ENCODE assay signal across 27 cellular contexts in the genomic region with DNA sequence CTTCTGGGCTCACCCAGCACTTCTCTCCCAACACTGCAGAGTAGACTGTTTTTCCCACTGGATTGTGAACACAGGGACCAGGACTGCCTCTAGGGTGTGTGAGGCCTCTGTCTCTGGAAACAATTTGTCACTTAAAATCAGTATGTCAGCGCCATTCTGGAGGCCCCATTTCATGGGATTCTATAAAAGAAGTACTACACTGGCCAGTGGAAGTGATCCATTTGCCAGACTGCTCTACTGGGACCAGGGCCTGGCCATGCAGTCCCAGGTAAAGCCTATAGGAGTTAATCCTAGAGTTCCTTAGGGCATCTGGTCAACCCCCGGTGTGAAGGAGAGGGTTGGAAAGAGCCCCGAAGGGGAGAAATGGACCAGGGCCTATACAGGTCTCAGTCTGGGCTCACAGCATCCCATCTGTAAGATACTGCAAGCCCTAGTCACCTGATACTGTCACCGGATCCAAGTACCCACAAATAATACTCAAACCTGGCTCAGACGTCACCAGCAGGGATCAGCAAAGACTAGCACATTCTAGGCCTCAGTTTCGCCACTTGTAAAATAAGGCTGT.
DNase-seq lines count a peak whose midpoint lies in the region; ATAC-seq and TF ChIP-seq lines count a peak whose summit lies in the region.
"Had no signal": no experiment of that assay in that cellular context is flagged by ENCODE, and none has a peak within 500 bp of the region (broad histone marks: within the 10 kb centered on the region; RNA-seq: fewer than 3 reads in every experiment).

No MANE protein-coding gene starts in this region.

- H3K27ac Mint-ChIP-seq in activated CD8-positive, alpha-beta T cell treated with anti-CD3 and anti-CD28 coated beads, Interleukin-2, amount 10 ng/mL, durations not matched to agents 7 days and 5 days = no peak overlapping the region
- no peak overlapping the region for H3K27ac Mint-ChIP-seq in activated CD8-positive, alpha-beta T cell treated with anti-CD3 and anti-CD28 coated beads for 36 hours
- no peak overlapping the region for H3K27ac Mint-ChIP-seq in activated CD4-positive, alpha-beta T cell treated with anti-CD3 and anti-CD28 coated beads, Interleukin-2, amount 10 ng/mL, durations not matched to agents 7 days and 5 days
- H3K27ac Mint-ChIP-seq: CD4-positive, alpha-beta memory T cell had no signal

- H3K9me3 Mint-ChIP-seq in activated CD8-positive, alpha-beta T cell treated with anti-CD3 and anti-CD28 coated beads, Interleukin-2, amount 10 ng/mL, durations not matched to agents 7 days and 5 days (ENCODE audit: insufficient read depth) = no peaks in the 10 kb centered on the region
- H3K9me3 Mint-ChIP-seq in activated CD8-positive, alpha-beta T cell treated with anti-CD3 and anti-CD28 coated beads for 36 hours = no peaks in the 10 kb centered on the region
- H3K9me3 Mint-ChIP-seq in activated CD4-positive, alpha-beta T cell treated with anti-CD3 and anti-CD28 coated beads, Interleukin-2, amount 10 ng/mL, durations not matched to agents 7 days and 5 days = no peaks in the 10 kb centered on the region

- no peak overlapping the region for H3K4me3 ChIP-seq in tibial artery
- H3K4me3 ChIP-seq: BLaER1 treated with 17β-estradiol and CSF1 and Interleukin-3, amounts not matched to agents 10 nM and 100 nM; GM12878; K562; MG63; PC-9 had no signal

- CTCF ChIA-PET in activated CD8-positive, alpha-beta T cell treated with anti-CD3 and anti-CD28 coated beads, Interleukin-2, amount 10 ng/mL, durations not matched to agents 7 days and 5 days (lab: Charles Lee) = no interaction called here
- CTCF ChIA-PET in activated CD8-positive, alpha-beta T cell treated with anti-CD3 and anti-CD28 coated beads for 36 hours (lab: Charles Lee) = interaction anchor here (1.2 kb wide), 1 partner anchor 247 kb away, joined by 3 read pairs; no protein-coding TSS in a partner anchor
- CTCF ChIA-PET in activated CD4-positive, alpha-beta T cell treated with anti-CD3 and anti-CD28 coated beads, Interleukin-2, amount 10 ng/mL, durations not matched to agents 7 days and 5 days (lab: Charles Lee) = no interaction called here

- peak; percentile 8 for DNase-seq in activated CD8-positive, alpha-beta T cell treated with anti-CD3 and anti-CD28 coated beads, Interleukin-2, amount 10 ng/mL, durations not matched to agents 7 days and 5 days
- no peak for DNase-seq in activated CD8-positive, alpha-beta T cell treated with anti-CD3 and anti-CD28 coated beads for 36 hours
- DNase-seq in cerebellar cortex (ENCODE audit: low spot score) (peak; percentile 23), mesenteric fat pad (ENCODE audit: low spot score) (peak; percentile 39), tibial artery (peak in 1 of 2 donors; percentile 4), NCI-H2081 treated with DMSO at 0.1 percent for 48 hours (lab: John Stamatoyannopoulos, UW) (no peak), substantia nigra (lab: John Stamatoyannopoulos, UW) (no peak)
- no peak for DNase-seq in activated CD4-positive, alpha-beta T cell treated with anti-CD3 and anti-CD28 coated beads, Interleukin-2, amount 10 ng/mL, durations not matched to agents 7 days and 5 days
- DNase-seq: Caco-2; CD4-positive, alpha-beta memory T cell; DND-41; H7; MG63; NCI-H1417 treated with DMSO at 0.1 percent for 48 hours; NCI-H187; NCI-H2107; NCI-H2227 treated with DMSO at 0.1 percent for 48 hours; NCI-H510A; NCI-H748 treated with DMSO at 0.1 percent for 48 hours; PC-9 had no signal

- H3K27me3 Mint-ChIP-seq in activated CD8-positive, alpha-beta T cell treated with anti-CD3 and anti-CD28 coated beads, Interleukin-2, amount 10 ng/mL, durations not matched to agents 7 days and 5 days (ENCODE audit: low read depth) = peaks cover 8% of the 10 kb centered on the region
- peaks cover 5% of the 10 kb centered on the region for H3K27me3 Mint-ChIP-seq in activated CD8-positive, alpha-beta T cell treated with anti-CD3 and anti-CD28 coated beads for 36 hours
- H3K27me3 Mint-ChIP-seq in activated CD4-positive, alpha-beta T cell treated with anti-CD3 and anti-CD28 coated beads, Interleukin-2, amount 10 ng/mL, durations not matched to agents 7 days and 5 days = peaks cover 2% of the 10 kb centered on the region

- no peaks in the 10 kb centered on the region for H3K9me3 ChIP-seq in tibial artery
- H3K9me3 ChIP-seq: BLaER1 treated with 17β-estradiol and CSF1 and Interleukin-3, amounts not matched to agents 10 nM and 100 nM; Caco-2; MG63 had no signal

- H3K36me3 ChIP-seq in tibial artery = no peaks in the 10 kb centered on the region
- H3K36me3 ChIP-seq: BLaER1 treated with 17β-estradiol and CSF1 and Interleukin-3, amounts not matched to agents 10 nM and 100 nM; MG63 had no signal

- H3K27ac ChIP-seq in tibial artery (peak overlapping the region; percentile 13 to 84), substantia nigra (ENCODE audit: low read depth, low read length, poor library complexity, severe bottlenecking) (no peak overlapping the region)
- H3K27ac ChIP-seq: 22Rv1; BLaER1 treated with 17β-estradiol and CSF1 and Interleukin-3, amounts not matched to agents 10 nM and 100 nM; HL-60; PC-9; RWPE1 had no signal

- no peaks in the 10 kb centered on the region for H3K4me1 Mint-ChIP-seq in activated CD8-positive, alpha-beta T cell treated with anti-CD3 and anti-CD28 coated beads, Interleukin-2, amount 10 ng/mL, durations not matched to agents 7 days and 5 days (ENCODE audit: low read depth)
- H3K4me1 Mint-ChIP-seq in activated CD8-positive, alpha-beta T cell treated with anti-CD3 and anti-CD28 coated beads for 36 hours (ENCODE audit: low read depth) = no peaks in the 10 kb centered on the region
- no peaks in the 10 kb centered on the region for H3K4me1 Mint-ChIP-seq in activated CD4-positive, alpha-beta T cell treated with anti-CD3 and anti-CD28 coated beads, Interleukin-2, amount 10 ng/mL, durations not matched to agents 7 days and 5 days
- H3K4me1 Mint-ChIP-seq: CD4-positive, alpha-beta memory T cell had no signal

- intact Hi-C loops in activated CD8-positive, alpha-beta T cell treated with anti-CD3 and anti-CD28 coated beads for 36 hours (cut with micrococcal nuclease) = no loop called here
- intact Hi-C loops in tibial artery (cut with DNase I; ENCODE audit: low total_unique reads) = loop anchor here (10.0 kb wide), 1 partner anchor 108 kb away; no protein-coding TSS in a partner anchor

- H3K27me3 ChIP-seq in tibial artery = no peaks in the 10 kb centered on the region
- H3K27me3 ChIP-seq: BLaER1 treated with 17β-estradiol and CSF1 and Interleukin-3, amounts not matched to agents 10 nM and 100 nM; MG63 had no signal

- no peak for TF ChIP-seq CTCF in activated CD8-positive, alpha-beta T cell treated with anti-CD3 and anti-CD28 coated beads for 36 hours (IDR thresholded peaks at IDR 0.05)
- TF ChIP-seq CTCF in tibial artery (IDR thresholded peaks at IDR 0.05) = no peak

- no peaks in the 10 kb centered on the region for H3K36me3 Mint-ChIP-seq in activated CD8-positive, alpha-beta T cell treated with anti-CD3 and anti-CD28 coated beads, Interleukin-2, amount 10 ng/mL, durations not matched to agents 7 days and 5 days (ENCODE audit: low read depth)
- no peaks in the 10 kb centered on the region for H3K36me3 Mint-ChIP-seq in activated CD8-positive, alpha-beta T cell treated with anti-CD3 and anti-CD28 coated beads for 36 hours (ENCODE audit: low read depth)
- no peaks in the 10 kb centered on the region for H3K36me3 Mint-ChIP-seq in activated CD4-positive, alpha-beta T cell treated with anti-CD3 and anti-CD28 coated beads, Interleukin-2, amount 10 ng/mL, durations not matched to agents 7 days and 5 days (ENCODE audit: low read depth)
- H3K36me3 Mint-ChIP-seq: CD4-positive, alpha-beta memory T cell had no signal

- no peak overlapping the region for H3K4me3 Mint-ChIP-seq in activated CD8-positive, alpha-beta T cell treated with anti-CD3 and anti-CD28 coated beads, Interleukin-2, amount 10 ng/mL, durations not matched to agents 7 days and 5 days
- no peak overlapping the region for H3K4me3 Mint-ChIP-seq in activated CD8-positive, alpha-beta T cell treated with anti-CD3 and anti-CD28 coated beads for 36 hours
- H3K4me3 Mint-ChIP-seq in activated CD4-positive, alpha-beta T cell treated with anti-CD3 and anti-CD28 coated beads, Interleukin-2, amount 10 ng/mL, durations not matched to agents 7 days and 5 days = no peak overlapping the region
- H3K4me3 Mint-ChIP-seq: CD4-positive, alpha-beta memory T cell had no signal

- ATAC-seq in activated CD8-positive, alpha-beta T cell treated with anti-CD3 and anti-CD28 coated beads, Interleukin-2, amount 10 ng/mL, durations not matched to agents 7 days and 5 days = no peak
- no peak for ATAC-seq in activated CD8-positive, alpha-beta T cell treated with anti-CD3 and anti-CD28 coated beads for 36 hours
- ATAC-seq: GM12878, HepG2, K562 had no signal

- H3K4me1 ChIP-seq in tibial artery = peaks cover 0 to 53% (median 31%) of the 10 kb centered on the region in 4 donors

- POLR2A ChIA-PET in activated CD8-positive, alpha-beta T cell treated with anti-CD3 and anti-CD28 coated beads, Interleukin-2, amount 10 ng/mL, durations not matched to agents 7 days and 5 days (lab: Charles Lee) = interaction anchor here (0.6 kb wide), 1 partner anchor 196 kb away, joined by 3 read pairs; no protein-coding TSS in a partner anchor
- POLR2A ChIA-PET in activated CD8-positive, alpha-beta T cell treated with anti-CD3 and anti-CD28 coated beads for 36 hours (lab: Charles Lee) = no interaction called here
- POLR2A ChIA-PET in activated CD4-positive, alpha-beta T cell treated with anti-CD3 and anti-CD28 coated beads, Interleukin-2, amount 10 ng/mL, durations not matched to agents 7 days and 5 days (lab: Charles Lee) = no interaction called here

Comparison
In these comparisons a context has a peak if more than half of its experiments do, and no peak if none do; other contexts are left out.
1. DNase-seq: peak in activated CD8-positive, alpha-beta T cell treated with anti-CD3 and anti-CD28 coated beads, Interleukin-2, amount 10 ng/mL, durations not matched to agents 7 days and 5 days (single experiment), cerebellar cortex (single experiment) and mesenteric fat pad (single experiment); none in activated CD8-positive, alpha-beta T cell treated with anti-CD3 and anti-CD28 coated beads for 36 hours (single experiment), activated CD4-positive, alpha-beta T cell treated with anti-CD3 and anti-CD28 coated beads, Interleukin-2, amount 10 ng/mL, durations not matched to agents 7 days and 5 days (single experiment), NCI-H2081 treated with DMSO at 0.1 percent for 48 hours (single experiment) and substantia nigra (0 of 49).